ENCODE assay signal across 28 cellular contexts in the genomic region with DNA sequence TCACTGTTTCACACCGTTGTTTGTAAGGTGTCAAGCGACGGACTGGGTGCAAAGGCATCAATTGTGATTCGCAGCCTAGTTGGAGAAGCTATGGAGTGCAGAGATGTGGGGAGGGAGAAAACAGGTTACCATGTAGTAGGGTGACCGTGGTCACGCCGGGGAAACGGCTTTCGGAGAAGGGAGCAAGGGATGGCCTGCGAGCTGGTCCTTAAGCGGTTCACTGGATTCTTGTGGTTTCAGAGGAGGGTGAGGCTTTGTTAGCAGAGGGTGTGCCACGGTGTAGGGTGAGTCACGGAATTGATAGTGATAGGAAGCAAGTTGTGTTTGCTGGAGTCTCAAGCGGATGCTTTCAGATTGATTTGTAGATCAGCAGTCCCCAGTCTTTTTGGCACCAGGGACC. TPM values are rescaled to one million over a fixed set of nuclear protein-coding genes. Genes with fewer than 3 reads are reported as not detected.
DNase-seq lines count a peak whose midpoint lies in the region; TF ChIP-seq lines count a peak whose summit lies in the region.
"Had no signal": no experiment of that assay in that cellular context is flagged by ENCODE, and none has a peak within 500 bp of the region (broad histone marks: within the 10 kb centered on the region; RNA-seq: fewer than 3 reads in every experiment).

No MANE protein-coding gene starts in this region.

- TF ChIP-seq CTCF in epithelial cell of esophagus (IDR thresholded peaks at IDR 0.05; ENCODE audit: insufficient read depth, low read depth, low read length, missing control alignments) (no peak), transverse colon (IDR thresholded peaks at IDR 0.05) (no peak), progenitor cell of endocrine pancreas (IDR thresholded peaks at IDR 0.05; ENCODE audit: unreplicated experiment) (no peak)

- H3K9me3 Mint-ChIP-seq in progenitor cell of endocrine pancreas (ENCODE audit: low read depth), result no peaks in the 10 kb centered on the region
- H3K9me3 Mint-ChIP-seq: natural killer cell treated with Interleukin-12 subunit alpha and Interleukin-12 subunit beta and Interleukin-15 and Interleukin-18, amount 100 ng/mL, for 72 hours had no signal

- 10 to 47% methylated on average over 2 to 14 of the region's 14 CpGs for WGBS in transverse colon (ENCODE audit: low coverage in 1 of 2), 2 donors

- H3K27me3 ChIP-seq in transverse colon, result peaks cover 14% of the 10 kb centered on the region

- no peaks in the 10 kb centered on the region for H3K4me1 Mint-ChIP-seq in progenitor cell of endocrine pancreas (ENCODE audit: low read depth)

- in situ Hi-C loops in transverse colon (cut with MboI; ENCODE audit: low pct_ligation_motif_present in 1 of 4, low pct_unique_long_range_greater_than_20kb in 1 of 4, low sequenced_read_pairs in 3 of 4), result loop anchor here in 3 of 4 donors (5.0 to 10.0 kb wide), 3 partner anchors 285 to 298 kb away; no protein-coding TSS in a partner anchor
- in situ Hi-C loops in G401 (cut with HindIII; ENCODE audit: low sequenced_read_pairs), result no loop called here

- H3K4me3 ChIP-seq in epithelial cell of esophagus (ENCODE audit: low read length), result no peak overlapping the region
- H3K4me3 ChIP-seq in transverse colon, result no peak overlapping the region
- H3K4me3 ChIP-seq: BLaER1 treated with 17β-estradiol and CSF1 and Interleukin-3, amounts not matched to agents 10 nM and 100 nM; smooth muscle cell had no signal

- peaks cover 0 to 16% (median 10%) of the 10 kb centered on the region in 4 donors for H3K4me1 ChIP-seq in transverse colon

- peaks cover 41% of the 10 kb centered on the region for H3K27me3 Mint-ChIP-seq in progenitor cell of endocrine pancreas

- no peaks in the 10 kb centered on the region for H3K36me3 ChIP-seq in transverse colon
- H3K36me3 ChIP-seq: BLaER1 treated with 17β-estradiol and CSF1 and Interleukin-3, amounts not matched to agents 10 nM and 100 nM; heart right ventricle had no signal

- TF ChIP-seq POLR2A in transverse colon (IDR thresholded peaks at IDR 0.05), result no peak

- peak; percentile 40 for DNase-seq in DMS79 treated with DMSO at 0.1 percent for 48 hours (lab: John Stamatoyannopoulos, UW)
- DNase-seq in DMS79 (lab: John Stamatoyannopoulos, UW), result no peak
- peak; percentile 65 for DNase-seq in NCI-H748 (lab: John Stamatoyannopoulos, UW; ENCODE audit: unreplicated experiment)
- DNase-seq in epithelial cell of esophagus (ENCODE audit: low read depth), result peak; percentile 43
- DNase-seq in transverse colon, result peak; percentile 47
- DNase-seq in G401 (ENCODE audit: low spot score), result no peak
- no peak for DNase-seq in progenitor cell of endocrine pancreas (ENCODE audit: low spot score, unreplicated experiment)
- no peak for DNase-seq in HCEC 1CT
- DNase-seq: 8988T; activated gamma-delta T cell; amniotic stem cell; caudate nucleus; effector CD4-positive, alpha-beta T cell; GOT3; heart right ventricle; mesenchymal stem cell; MV-4-11; NCI-H2081 treated with DMSO at 0.1 percent for 48 hours; NCI-H524 treated with DMSO at 0.1 percent for 48 hours; OCI-M1; SK-N-SH; stimulated activated CD8-positive, alpha-beta memory T cell treated with anti-CD3 and anti-CD28 coated beads, Interleukin-4, amount 100 ng/mL, for 48 hours; substantia nigra had no signal

- no peak overlapping the region for H3K4me3 Mint-ChIP-seq in progenitor cell of endocrine pancreas (ENCODE audit: low read depth)
- H3K4me3 Mint-ChIP-seq: natural killer cell treated with Interleukin-12 subunit alpha and Interleukin-12 subunit beta and Interleukin-15 and Interleukin-18, amount 100 ng/mL, for 72 hours had no signal

- no peak overlapping the region for H3K27ac Mint-ChIP-seq in progenitor cell of endocrine pancreas
- H3K27ac Mint-ChIP-seq: natural killer cell treated with Interleukin-12 subunit alpha and Interleukin-12 subunit beta and Interleukin-15 and Interleukin-18, amount 100 ng/mL, for 72 hours had no signal

- H3K9me3 ChIP-seq in transverse colon, result no peaks in the 10 kb centered on the region
- H3K9me3 ChIP-seq: SK-N-SH had no signal

- no peak for TF ChIP-seq EP300 in transverse colon (IDR thresholded peaks at IDR 0.05; ENCODE audit: low read depth)

- no peak overlapping the region for H3K27ac ChIP-seq in transverse colon
- H3K27ac ChIP-seq: BLaER1 treated with 17β-estradiol and CSF1 and Interleukin-3, amounts not matched to agents 10 nM and 100 nM; heart right ventricle; HL-60 had no signal

- intact Hi-C loops in transverse colon (cut with DNase I; ENCODE audit: low total_unique reads), result loop anchor here (5.0 kb wide), 1 partner anchor 293 kb away; no protein-coding TSS in a partner anchor

- no peaks in the 10 kb centered on the region for H3K36me3 Mint-ChIP-seq in progenitor cell of endocrine pancreas (ENCODE audit: insufficient read depth)
- H3K36me3 Mint-ChIP-seq: natural killer cell treated with Interleukin-12 subunit alpha and Interleukin-12 subunit beta and Interleukin-15 and Interleukin-18, amount 100 ng/mL, for 72 hours had no signal

RNA-seq across cellular contexts. Expression of a gene that starts 2.3 kb away (rescaled TPM):
- total RNA-seq in transverse colon (under 1 TPM in 1 of 4 donors, not detected in 3; 0.55 TPM), progenitor cell of endocrine pancreas (not detected in 2 replicates)
- 0.74 and 2.6 TPM in 2 replicates for total RNA-seq in G401 (2014; rRNA removed; shearing (Covaris generic))
- total RNA-seq: heart right ventricle; natural killer cell treated with Interleukin-12 subunit alpha and Interleukin-12 subunit beta and Interleukin-15 and Interleukin-18, amount 100 ng/mL, for 72 hours; posterior vena cava; smooth muscle cell had no signal

Comparison
In these comparisons a context has a peak if more than half of its experiments do, and no peak if none do; other contexts are left out.
1. DNase-seq: peak in DMS79 treated with DMSO at 0.1 percent for 48 hours (single experiment), NCI-H748 (single experiment), epithelial cell of esophagus (single experiment) and transverse colon (single experiment); none in DMS79 (single experiment), G401 (single experiment), progenitor cell of endocrine pancreas (single experiment) and HCEC 1CT (single experiment).